Comparison of ENCODE assay signal across 8 cellular contexts in the genomic region with DNA sequence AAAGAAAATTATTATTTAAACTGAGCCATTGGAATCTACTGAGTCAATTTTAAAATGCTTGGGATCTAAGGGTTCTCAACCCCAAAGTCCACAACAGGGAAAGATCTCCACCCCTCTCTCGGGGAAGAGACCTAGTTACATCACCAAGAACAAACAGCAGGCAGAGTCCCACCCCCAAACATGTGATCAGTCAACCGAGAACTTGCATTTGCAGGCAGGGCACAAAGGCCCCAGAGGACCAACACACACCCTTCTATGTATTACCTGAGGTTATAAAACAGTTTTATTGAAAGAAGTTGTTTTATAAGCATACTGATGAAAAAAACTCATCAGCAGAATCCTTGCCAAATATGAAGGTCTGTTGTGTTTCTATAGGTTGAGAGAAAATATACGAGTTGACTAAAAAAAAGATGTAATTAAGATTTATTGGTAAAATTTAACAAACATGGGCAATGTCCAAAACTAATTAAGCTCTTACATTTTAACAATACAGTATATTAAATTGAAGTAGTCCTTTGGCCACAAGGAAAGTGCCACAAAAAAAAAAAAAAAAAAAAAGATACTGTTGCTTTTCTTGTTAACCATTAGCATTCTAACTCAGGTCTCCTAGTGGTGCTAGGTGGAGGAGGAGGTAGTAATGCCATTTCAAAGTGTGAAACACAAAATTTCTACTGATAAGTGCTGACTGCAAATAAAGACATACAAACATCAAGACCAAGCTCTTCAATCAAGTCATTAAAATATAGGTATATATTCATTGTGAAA. TPM values are rescaled to one million over a fixed set of nuclear protein-coding genes. Genes with fewer than 3 reads are reported as not detected.
A peak's percentile ranks its signal among the peaks of the same experiment; 100 is the strongest.
DNase-seq lines count a peak whose midpoint lies in the region; ATAC-seq and TF ChIP-seq lines count a peak whose summit lies in the region.

No MANE protein-coding gene starts in this region.

- no peaks in the 10 kb centered on the region for H3K9me3 Mint-ChIP-seq in immature natural killer cell

- H3K36me3 Mint-ChIP-seq in immature natural killer cell = no peaks in the 10 kb centered on the region

- H3K4me1 ChIP-seq in breast epithelium = peaks cover 0 to under 1% of the 10 kb centered on the region in 2 donors

- H3K27me3 Mint-ChIP-seq in immature natural killer cell (ENCODE audit: low read depth in 3 of 3) = peaks cover 0 to 2% (median 0%) of the 10 kb centered on the region in 3 donors

- peak; percentile 55 for ATAC-seq in GM18511 (IDR thresholded peaks at IDR 0.05; ENCODE audit: unreplicated experiment)
- ATAC-seq in HG02840 (IDR thresholded peaks at IDR 0.05; ENCODE audit: low FRiP score, unreplicated experiment) = no peak

- H3K4me1 Mint-ChIP-seq in immature natural killer cell = peaks cover 21 to 29% of the 10 kb centered on the region in 2 donors

- intact Hi-C loops in breast epithelium (cut with DNase I; ENCODE audit: low total_unique reads) = no loop called here

- H3K4me3 Mint-ChIP-seq in immature natural killer cell = peak overlapping the region; percentile 41 to 59 (median 45)

- no peaks in the 10 kb centered on the region for H3K36me3 ChIP-seq in breast epithelium

- no peaks in the 10 kb centered on the region for H3K9me3 ChIP-seq in breast epithelium

- no peak for TF ChIP-seq CTCF in breast epithelium (IDR thresholded peaks at IDR 0.05)

- no peaks in the 10 kb centered on the region for H3K27me3 ChIP-seq in breast epithelium

- peak overlapping the region; percentile 31 to 79 (median 68) for H3K27ac Mint-ChIP-seq in immature natural killer cell

- peak overlapping the region; percentile 62 to 83 for H3K27ac ChIP-seq in breast epithelium
- H3K27ac ChIP-seq in skin epidermis = peak overlapping the region in 19 of 21 experiments; percentile 1 to 75 (median 61)

- TF ChIP-seq POLR2A in breast epithelium (IDR thresholded peaks at IDR 0.05) = peak; percentile 27

- H3K4me3 ChIP-seq in breast epithelium (peak overlapping the region in 1 of 3 donors; percentile 25), skin epidermis (no peak overlapping the region)

- peak; percentile 73 for DNase-seq in AG20443 (ENCODE audit: low spot score)
- peak; percentile 43 for DNase-seq in NCI-H82 (lab: John Stamatoyannopoulos, UW)
- peak in 1 of 2 donors; percentile 74 for DNase-seq in breast epithelium (ENCODE audit: low spot score in 2 of 2)
- no peak for DNase-seq in immature natural killer cell
- no peak for DNase-seq in HPDE6-E6E7 (ENCODE audit: extremely low spot score)

RNA-seq across cellular contexts. Expression of gene USP54, which starts 1.0 kb away (rescaled TPM):
- total RNA-seq in breast epithelium = 100 to 1,000 TPM in 1 of 3 donors, 10 to 100 TPM in 2; 18.2 to 106 (median 57.0) TPM
- polyA plus RNA-seq in immature natural killer cell = 1 to 10 TPM in 1 of 3 donors, under 1 TPM in 1, not detected in 1; 0.48 to 1.6 TPM

RNA-seq across cellular contexts. Expression of gene MYOZ1, which starts 49.2 kb away (rescaled TPM):
- 1 to 10 TPM in 1 of 3 donors, under 1 TPM in 2; 0.80 to 1.2 (median 0.98) TPM for total RNA-seq in breast epithelium
- polyA plus RNA-seq in immature natural killer cell = not detected

Comparison
In these comparisons a context has a peak if more than half of its experiments do, and no peak if none do; other contexts are left out.
1. DNase-seq: peak in AG20443 (single experiment) and NCI-H82 (single experiment); none in immature natural killer cell (0 of 3) and HPDE6-E6E7 (single experiment).